In the genomic region with DNA sequence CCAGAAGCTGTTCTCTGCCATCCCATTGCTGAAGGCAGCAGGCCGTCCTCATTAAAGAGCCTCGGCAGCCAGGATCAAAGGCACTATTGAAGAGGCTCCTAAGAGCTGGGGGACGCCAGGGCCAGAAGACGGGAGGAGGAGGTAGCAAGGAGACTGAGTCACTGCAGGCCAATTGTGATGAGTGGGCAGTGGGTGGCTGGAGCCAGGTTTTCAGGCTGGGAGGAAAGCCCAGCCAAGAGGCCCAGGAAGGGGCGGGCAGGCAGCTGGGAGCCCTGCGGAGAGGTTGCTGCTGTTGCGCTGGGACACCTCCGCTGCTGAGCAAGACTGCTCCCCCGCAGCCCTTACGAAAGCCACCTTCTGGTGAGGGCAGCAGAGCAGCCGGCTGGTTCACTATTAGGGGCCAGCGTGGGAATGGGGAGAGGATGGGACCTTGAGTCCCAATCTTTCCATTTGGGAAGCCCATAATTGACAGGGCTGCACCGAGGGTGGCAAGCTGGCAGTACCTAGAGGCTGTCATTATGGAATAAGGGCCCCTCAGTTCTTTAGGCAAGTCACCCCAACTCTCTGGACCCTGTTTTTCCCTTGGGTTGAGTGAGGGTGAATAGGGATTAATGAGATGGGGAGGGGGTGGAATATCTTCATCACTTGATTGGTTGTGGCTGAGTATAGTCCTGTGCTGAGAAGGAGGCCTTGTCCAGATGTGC, we compare ENCODE assay signal across 10 cellular contexts. TPM values are rescaled to one million over a fixed set of nuclear protein-coding genes. Genes with fewer than 3 reads are reported as not detected.
DNase-seq lines count a peak whose midpoint lies in the region; ATAC-seq and TF ChIP-seq lines count a peak whose summit lies in the region.
"Had no signal": no experiment of that assay in that cellular context is flagged by ENCODE, and none has a peak within 500 bp of the region (broad histone marks: within the 10 kb centered on the region; RNA-seq: fewer than 3 reads in every experiment).

No MANE protein-coding gene starts in this region.

- H3K9me3 ChIP-seq in mammary epithelial cell (replicated peaks; ENCODE audit: insufficient read depth, low read length) (no peaks in the 10 kb centered on the region), testis (no peaks in the 10 kb centered on the region)

- in situ Hi-C loops in mammary epithelial cell (cut with MboI; ENCODE audit: low sequenced_read_pairs in 2 of 2), result no loop called here

- ATAC-seq in HG03457 (IDR thresholded peaks at IDR 0.05; ENCODE audit: unreplicated experiment) (no peak), GM18505 (IDR thresholded peaks at IDR 0.05; ENCODE audit: unreplicated experiment) (no peak), GM21515 (IDR thresholded peaks at IDR 0.05; ENCODE audit: unreplicated experiment) (no peak)
- ATAC-seq: activated T-cell treated with anti-CD3 and anti-CD28 coated beads, Interleukin-2, amount 50 U/mL, for 72 hours; GM12878 had no signal

- H3K27ac ChIP-seq in HL-60 (replicated peaks) (no peak overlapping the region; the same call in 1 of the 2 replicates), mammary epithelial cell (ENCODE audit: insufficient read depth, low read depth, low read length) (peak overlapping the region; percentile 10), testis (no peak overlapping the region)

- H3K79me2 ChIP-seq in mammary epithelial cell (ENCODE audit: insufficient read depth, low read length), result no peaks in the 10 kb centered on the region

- peak overlapping the region; percentile 65 for H2AFZ ChIP-seq in mammary epithelial cell (ENCODE audit: low read depth, low read length)

- H4K20me1 ChIP-seq in mammary epithelial cell (ENCODE audit: insufficient read depth, low read length), result no peaks in the 10 kb centered on the region

- TF ChIP-seq POLR2A in testis (IDR thresholded peaks at IDR 0.05) (no peak), GM18505 (IDR thresholded peaks at IDR 0.05; ENCODE audit: borderline replicate concordance, extremely low read depth, insufficient read depth, insufficient read length) (no peak)

- H3K36me3 ChIP-seq in mammary epithelial cell (ENCODE audit: insufficient read depth, low read length) (no peaks in the 10 kb centered on the region), testis (ENCODE audit: low read depth, missing control alignments) (no peaks in the 10 kb centered on the region)

- peak; percentile 20 to 68 for DNase-seq in HL-60 (ENCODE audit: low read depth in 1 of 2, low spot score in 1 of 2)
- DNase-seq in mammary epithelial cell, result peak; percentile 78
- DNase-seq in iris pigment epithelial cell (ENCODE audit: low read depth), result peak; percentile 81
- peak; percentile 59 for DNase-seq in testis
- DNase-seq in foreskin melanocyte, result no peak
- DNase-seq: activated T-cell treated with anti-CD3 and anti-CD28 coated beads, Interleukin-2, amount 50 U/mL, for 72 hours had no signal

- H3K4me2 ChIP-seq in mammary epithelial cell (ENCODE audit: insufficient read depth, low read depth, low read length), result peak overlapping the region; percentile 65

- CTCF ChIA-PET in mammary epithelial cell (lab: Charles Lee; ENCODE audit: low non-redundant PET), result no interaction called here

- dilution Hi-C loops in mammary epithelial cell (cut with HindIII; ENCODE audit: low sequenced_read_pairs), result no loop called here

- 14% methylated on average over 13 of the region's 13 CpGs for WGBS in mammary epithelial cell (ENCODE audit: low coverage, missing lambda C conversion rate)
- 67 to 77% methylated on average over 13 of the region's 13 CpGs for WGBS in testis, 2 donors

- TF ChIP-seq CTCF in HL-60 (IDR thresholded peaks at IDR 0.05; ENCODE audit: insufficient read depth, low read length), result no peak
- peak in 1 of 2 donors; percentile 6 for TF ChIP-seq CTCF in mammary epithelial cell (conservative IDR thresholded peaks at IDR 0.05 in 1 of 2, IDR thresholded peaks at IDR 0.05 in 1 of 2; ENCODE audit: extremely low read depth in 1 of 2, insufficient read depth in 1 of 2, low read depth in 1 of 2, low read length in 2 of 2)
- TF ChIP-seq CTCF in testis (IDR thresholded peaks at IDR 0.05), result no peak

- H3K4me1 ChIP-seq in mammary epithelial cell (ENCODE audit: insufficient read depth, low read length) (peaks cover 31% of the 10 kb centered on the region), testis (peaks cover 27% of the 10 kb centered on the region)

- H3K4me3 ChIP-seq in HL-60 (replicated peaks; ENCODE audit: insufficient read depth, low read length) (no peak overlapping the region), mammary epithelial cell (replicated peaks in 1 of 3; ENCODE audit: insufficient read depth in 1 of 3, low read depth in 2 of 3, low read length in 3 of 3) (no peak overlapping the region), testis (no peak overlapping the region)
- H3K4me3 ChIP-seq: GM12878 had no signal

- H3K27me3 ChIP-seq in HL-60 (ENCODE audit: insufficient read depth, poor library complexity, severe bottlenecking) (no peaks in the 10 kb centered on the region), mammary epithelial cell (ENCODE audit: insufficient read depth, low read length) (no peaks in the 10 kb centered on the region), testis (no peaks in the 10 kb centered on the region)

- BruUV-seq in mammary epithelial cell (replicated peaks; lab: Mats Ljungman, UMichigan), result no TSS peak

- intact Hi-C loops in mammary epithelial cell (cut with micrococcal nuclease), result loop anchor here (1.0 to 2.0 kb wide), 2 partner anchors 13 to 48 kb away; a partner anchor contains a TSS
- intact Hi-C loops in testis (cut with DNase I; ENCODE audit: low total_unique reads), result loop anchor here (10.0 kb wide), 1 partner anchor 46 kb away; a partner anchor contains a TSS

- H3K9ac ChIP-seq in mammary epithelial cell (ENCODE audit: insufficient read depth, low read length), result peak overlapping the region; percentile 11

RNA-seq across cellular contexts. Expression of a gene that starts 48.4 kb away (rescaled TPM):
- total RNA-seq in mammary epithelial cell (10 to 100 TPM in 1 of 2 donors, 1 to 10 TPM in 1; 7.2 to 10.0 TPM), testis (10 to 100 TPM; 24.4 to 44.4 TPM)
- polyA plus RNA-seq in mammary epithelial cell (4.9 TPM), testis (ENCODE audit: insufficient read depth, low read depth, low replicate concordance) (14.8 TPM)
- polyA minus RNA-seq in mammary epithelial cell, result 10.2 TPM

RNA-seq across cellular contexts. Expression of a gene that starts 58.3 kb away (rescaled TPM):
- total RNA-seq in mammary epithelial cell (1 to 10 TPM; 3.5 to 8.2 TPM), testis (10 to 100 TPM; 10.7 to 14.0 TPM)
- polyA plus RNA-seq in mammary epithelial cell (1.9 TPM), testis (ENCODE audit: insufficient read depth, low read depth, low replicate concordance) (12.7 TPM)
- polyA minus RNA-seq in mammary epithelial cell, result 2.6 TPM
